21 cellular contexts compared by ENCODE assay signal in the genomic region with DNA sequence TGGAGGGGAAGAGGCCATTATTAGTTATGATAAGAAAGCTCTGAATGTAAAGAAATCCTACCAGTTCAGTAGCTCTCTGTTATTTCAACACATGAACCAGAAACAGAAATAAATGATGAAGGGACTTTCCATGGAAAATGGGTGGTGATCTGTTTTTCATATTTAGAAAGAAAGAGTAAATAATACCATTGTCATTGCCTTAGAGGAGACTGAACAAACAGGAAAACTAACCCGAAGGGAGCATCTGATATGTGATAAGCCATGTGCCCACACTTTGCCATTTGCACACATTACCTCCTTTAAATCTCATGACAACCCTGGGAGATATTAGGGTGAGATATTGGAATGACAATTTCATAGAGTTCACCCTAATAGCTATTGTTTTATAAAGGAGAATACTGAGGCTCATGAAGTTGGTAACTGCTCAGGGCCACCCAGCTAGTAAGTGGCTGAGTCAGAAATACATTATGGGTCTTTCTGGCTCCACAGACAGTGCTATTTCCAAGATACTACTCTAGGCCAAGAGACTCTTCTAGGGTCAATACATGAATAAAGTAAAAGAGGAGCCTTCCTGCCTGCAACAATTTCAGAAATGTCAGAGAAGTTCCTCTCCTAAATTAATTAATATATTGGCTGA.
"Had no signal": no experiment of that assay in that cellular context is flagged by ENCODE, and none has a peak within 500 bp of the region (broad histone marks: within the 10 kb centered on the region; RNA-seq: fewer than 3 reads in every experiment).

No MANE protein-coding gene starts in this region.

- H3K9me3 Mint-ChIP-seq: endodermal cell had no signal

- H3K36me3 Mint-ChIP-seq: naive thymus-derived CD4-positive, alpha-beta T cell had no signal

- H3K4me1 ChIP-seq: heart left ventricle had no signal

- H3K27ac ChIP-seq: heart left ventricle, neutrophil, stomach, thoracic aorta had no signal

- H3K4me3 ChIP-seq: coronary artery, heart left ventricle, lung, skin epidermis, stomach, thoracic aorta had no signal

- FAIRE-seq: endothelial cell of umbilical vein, frontal cortex had no signal

- H3K27me3 ChIP-seq: heart left ventricle, neutrophil, stomach had no signal

- H3K27ac Mint-ChIP-seq: endodermal cell; naive thymus-derived CD4-positive, alpha-beta T cell had no signal

- ATAC-seq: heart left ventricle; left colon; left ventricle myocardium superior; naive thymus-derived CD4-positive, alpha-beta T cell; sciatic nerve had no signal

- H3K9me3 ChIP-seq: heart left ventricle, neutrophil, stomach, thoracic aorta had no signal

- DNase-seq: effector CD4-positive, alpha-beta T cell; endodermal cell; erythroblast; heart left ventricle; hippocampal formation; left colon; left ventricle myocardium superior; mesendoderm; naive thymus-derived CD4-positive, alpha-beta T cell; stimulated activated naive CD4-positive, alpha-beta T cell; stomach; substantia nigra; trophoblast cell had no signal

- H3K4me3 Mint-ChIP-seq: endodermal cell; naive thymus-derived CD4-positive, alpha-beta T cell had no signal

- H3K36me3 ChIP-seq: heart left ventricle, neutrophil, stomach, thoracic aorta had no signal

- H3K4me1 Mint-ChIP-seq: naive thymus-derived CD4-positive, alpha-beta T cell had no signal
